Comparison of ENCODE assay signal across 12 cellular contexts in genomic region chr10:104639595-104640338, GRCh38. TPM values are rescaled to one million over a fixed set of nuclear protein-coding genes. Genes with fewer than 3 reads are reported as not detected.
A peak's percentile ranks its signal among the peaks of the same experiment; 100 is the strongest.
DNase-seq lines count a peak whose midpoint lies in the region; ATAC-seq, FAIRE-seq and TF ChIP-seq lines count a peak whose summit lies in the region.
"Had no signal": no experiment of that assay in that cellular context is flagged by ENCODE, and none has a peak within 500 bp of the region (broad histone marks: within the 10 kb centered on the region; RNA-seq: fewer than 3 reads in every experiment).

No MANE protein-coding gene starts in this region.

- intact Hi-C loops in right cardiac atrium (cut with DNase I): loop anchor here in 3 of 4 donors (5.0 to 10.0 kb wide), 2 partner anchors 273 to 285 kb away; no protein-coding TSS in a partner anchor
- intact Hi-C loops in left ventricle myocardium superior (cut with micrococcal nuclease): no loop called here
- intact Hi-C loops in transverse colon (cut with DNase I; ENCODE audit: low total_unique reads): no loop called here

- H3K4me3 ChIP-seq in right cardiac atrium (ENCODE audit: low read length) (peak overlapping the region; percentile 8), H1 (ENCODE audit: extremely low read depth in 1 of 4, insufficient read depth in 2 of 4, low read depth in 3 of 4, low read length in 4 of 4) (peak overlapping the region; percentile 50 to 71 (median 60)), muscle layer of duodenum (ENCODE audit: low read depth in 1 of 2, low read length in 2 of 2) (peak overlapping the region; percentile 23 to 75), transverse colon (peak overlapping the region in 3 of 4 donors; percentile 0 to 28 (median 9))
- H3K4me3 ChIP-seq: uterus had no signal

- H3K56ac ChIP-seq in H1 (replicated peaks; ENCODE audit: insufficient read length, low read depth, low read length): no peak overlapping the region

- no peaks in the 10 kb centered on the region for H3K9me3 ChIP-seq in right cardiac atrium (ENCODE audit: control insufficient read depth, low read length)
- no peaks in the 10 kb centered on the region for H3K9me3 ChIP-seq in H1 (ENCODE audit: insufficient read depth in 2 of 2, low read depth in 1 of 2, low read length in 1 of 2)
- H3K9me3 ChIP-seq in muscle layer of duodenum (ENCODE audit: control insufficient read depth in 1 of 2, low read length in 2 of 2): no peaks in the 10 kb centered on the region
- H3K9me3 ChIP-seq in transverse colon: no peaks in the 10 kb centered on the region
- H3K9me3 ChIP-seq: uterus had no signal

- H2BK15ac ChIP-seq in H1 (ENCODE audit: low read length): peak overlapping the region; percentile 92; the same call in 1 of the 2 replicates

- H2AK5ac ChIP-seq in H1 (ENCODE audit: low read depth, low read length): no peak overlapping the region

- peaks cover 16 to 37% (median 16%) of the 10 kb centered on the region in 3 donors for H3K27me3 Mint-ChIP-seq in immature natural killer cell (ENCODE audit: low read depth in 3 of 3)

- peaks cover 32% of the 10 kb centered on the region for H3K23me2 ChIP-seq in H1 (ENCODE audit: low read depth, low read length)

- TF ChIP-seq EP300 in H1 (IDR thresholded peaks at IDR 0.05; ENCODE audit: borderline replicate concordance in 1 of 2, low read depth in 2 of 2, low read length in 2 of 2) (no peak), transverse colon (IDR thresholded peaks at IDR 0.05; ENCODE audit: low read depth) (no peak)

- H2BK120ac ChIP-seq in H1 (replicated peaks; ENCODE audit: low read depth, low read length): no peak overlapping the region

- FAIRE-seq in H1 (lab: Jason Lieb, UNC): peak; percentile 42

- ATAC-seq in right cardiac atrium (no peak), left ventricle myocardium superior (no peak)
- ATAC-seq: left colon had no signal

- no peaks in the 10 kb centered on the region for H3K4me1 ChIP-seq in right cardiac atrium (ENCODE audit: control insufficient read depth, insufficient read depth, low read length)
- peaks cover 0 to 18% (median 7%) of the 10 kb centered on the region in 4 experiments; a peak in 4 of 7 replicates for H3K4me1 ChIP-seq in H1 (replicated peaks in 1 of 4; ENCODE audit: control insufficient read depth in 3 of 4, insufficient read depth in 4 of 4, low read length in 3 of 4)
- H3K4me1 ChIP-seq in muscle layer of duodenum (ENCODE audit: control insufficient read depth in 1 of 2, insufficient read depth in 2 of 2, low read length in 2 of 2): peaks cover 0 to 25% of the 10 kb centered on the region in 2 donors
- peaks cover 0 to 16% (median 2%) of the 10 kb centered on the region in 4 donors for H3K4me1 ChIP-seq in transverse colon

- CTCF ChIA-PET in H1 (lab: Charles Lee; ENCODE audit: partially characterized antibody): interaction anchor here (0.6 to 3.7 kb wide), 24 partner anchors 9 to 427 kb away, joined by 3 to 20 read pairs (median 4); no protein-coding TSS in a partner anchor

- H3K79me1 ChIP-seq in H1 (ENCODE audit: low read depth, low read length): no peaks in the 10 kb centered on the region

- H2BK12ac ChIP-seq in H1 (ENCODE audit: low read depth, low read length): peak overlapping the region; percentile 50; the same call in 1 of the 2 replicates

- H3K9me3 Mint-ChIP-seq in immature natural killer cell: peaks cover 0 to 2% (median 0%) of the 10 kb centered on the region in 6 donors

- H3K36me3 ChIP-seq in H1 (ENCODE audit: control insufficient read depth in 2 of 4, insufficient read depth in 4 of 4, low read length in 3 of 4) (peaks cover 0 to 4% (median 0%) of the 10 kb centered on the region in 4 experiments; a peak in 1 of 8 replicates), muscle layer of duodenum (ENCODE audit: control insufficient read depth in 1 of 2, insufficient read depth in 2 of 2, low read length in 2 of 2) (no peaks in the 10 kb centered on the region), transverse colon (no peaks in the 10 kb centered on the region)
- H3K36me3 ChIP-seq: uterus had no signal

- H2AFZ ChIP-seq in H1 (ENCODE audit: low read length): peak overlapping the region; percentile 63; the same call in 1 of the 2 replicates

- no peak overlapping the region for H2BK5ac ChIP-seq in H1 (ENCODE audit: low read depth, low read length)

- no peak overlapping the region for H3K4ac ChIP-seq in H1 (replicated peaks; ENCODE audit: insufficient read length, low read depth, low read length)

- no peak overlapping the region for H3K27ac Mint-ChIP-seq in immature natural killer cell

- no peak for TF ChIP-seq RAD21 in H1 (IDR thresholded peaks at IDR 0.05 in 1 of 2, conservative IDR thresholded peaks at IDR 0.05 in 1 of 2; ENCODE audit: low read depth in 2 of 2, low read length in 2 of 2)

- no peak overlapping the region for H2BK20ac ChIP-seq in H1 (ENCODE audit: low read length)

- no peaks in the 10 kb centered on the region for H3K27me3 ChIP-seq in right cardiac atrium (ENCODE audit: control insufficient read depth, insufficient read depth)
- peaks cover 33 to 69% (median 64%) of the 10 kb centered on the region in 4 experiments for H3K27me3 ChIP-seq in H1 (replicated peaks in 1 of 4; ENCODE audit: control insufficient read depth in 3 of 4, extremely low read depth in 1 of 4, insufficient read depth in 3 of 4, low read length in 3 of 4)
- peaks cover 14% of the 10 kb centered on the region for H3K27me3 ChIP-seq in muscle layer of duodenum (ENCODE audit: low read depth, low read length)
- peaks cover 71% of the 10 kb centered on the region for H3K27me3 ChIP-seq in transverse colon

- no peak overlapping the region for H3K9ac ChIP-seq in H1 (replicated peaks in 1 of 4; ENCODE audit: extremely low read depth in 1 of 4, low read depth in 3 of 4, low read length in 3 of 4)

- peaks cover 0 to 6% of the 10 kb centered on the region in 2 donors for H3K4me1 Mint-ChIP-seq in immature natural killer cell

- H3K27ac ChIP-seq in right cardiac atrium (ENCODE audit: low read length): no peak overlapping the region
- no peak overlapping the region for H3K27ac ChIP-seq in H1 (ENCODE audit: low read depth, low read length)
- no peak overlapping the region for H3K27ac ChIP-seq in muscle layer of duodenum (ENCODE audit: low read length)
- H3K27ac ChIP-seq in transverse colon: no peak overlapping the region
- H3K27ac ChIP-seq: uterus had no signal

- no peak overlapping the region for H3K14ac ChIP-seq in H1 (ENCODE audit: insufficient read length)

- POLR2A ChIA-PET in H1 (lab: Charles Lee; ENCODE audit: partially characterized antibody): interaction anchor here (0.9 to 1.0 kb wide), 2 partner anchors 100 to 242 kb away, joined by 3 read pairs; no protein-coding TSS in a partner anchor

- TF ChIP-seq POLR2A in H1 (IDR thresholded peaks at IDR 0.05; ENCODE audit: control extremely low read depth in 1 of 2, low read depth in 2 of 2, low read length in 2 of 2) (no peak), transverse colon (IDR thresholded peaks at IDR 0.05) (no peak)

- peak overlapping the region; percentile 69 for H4K8ac ChIP-seq in H1 (ENCODE audit: extremely low read depth, insufficient read depth, low read length)

- DNase-seq in right cardiac atrium (peak in 1 of 3 donors; percentile 38), left ventricle myocardium superior (no peak), H1 (ENCODE audit: low read depth in 1 of 2, low spot score in 2 of 2) (peak in 1 of 2 experiments; percentile 59), transverse colon (no peak), immature natural killer cell (no peak), NCI-H1105 treated with DMSO at 0.1 percent for 48 hours (lab: John Stamatoyannopoulos, UW) (no peak), mesenteric fat pad (ENCODE audit: low spot score) (no peak)
- DNase-seq: left colon, NCI-H2029, uterus had no signal

- no peak overlapping the region for H4K5ac ChIP-seq in H1 (ENCODE audit: insufficient read length, low read depth, low read length)

- H3K4me2 ChIP-seq in H1 (ENCODE audit: insufficient read depth in 1 of 2, low read depth in 2 of 2, low read length in 2 of 2): peak overlapping the region; percentile 69 to 98

- no peak overlapping the region for H3K4me3 Mint-ChIP-seq in immature natural killer cell

- in situ Hi-C loops in transverse colon (cut with MboI; ENCODE audit: low pct_ligation_motif_present in 1 of 4, low pct_unique_long_range_greater_than_20kb in 1 of 4, low sequenced_read_pairs in 3 of 4): no loop called here

- H3K79me2 ChIP-seq in H1 (ENCODE audit: control insufficient read depth in 1 of 2, insufficient read depth in 2 of 2, low read length in 2 of 2): no peaks in the 10 kb centered on the region

- no peaks in the 10 kb centered on the region for H4K20me1 ChIP-seq in H1 (replicated peaks in 1 of 2; ENCODE audit: control insufficient read depth in 1 of 2, insufficient read depth in 2 of 2, low read length in 2 of 2)

- no peaks in the 10 kb centered on the region for H3K36me3 Mint-ChIP-seq in immature natural killer cell

- whole genome bisulfite sequencing in right cardiac atrium: 1% methylated on average over 40 of the region's 40 CpGs
- 5% methylated on average over 37 of the region's 40 CpGs; no CpG with 5 or more reads in 1 of the 2 experiments for WGBS in H1 (ENCODE audit: extremely low coverage in 1 of 2, insufficient coverage in 1 of 2, insufficient read length in 1 of 2, insufficient replicate concordance in 2 of 2, low coverage in 1 of 2, low lambda C conversion rate in 2 of 2, missing lambda C conversion rate in 1 of 2), 2 experiments
- 8 to 15% methylated on average over 6 to 39 of the region's 40 CpGs for WGBS in transverse colon (ENCODE audit: low coverage in 1 of 2), 2 donors

- no peak overlapping the region for H3K23ac ChIP-seq in H1 (ENCODE audit: insufficient read length)

- no peak overlapping the region for H4K91ac ChIP-seq in H1 (replicated peaks; ENCODE audit: insufficient read length, low read length)

- TF ChIP-seq CTCF in H1 (IDR thresholded peaks at IDR 0.05; ENCODE audit: control extremely low read depth in 1 of 3, insufficient read depth in 1 of 3, low read depth in 1 of 3, low read length in 3 of 3) (no peak), transverse colon (IDR thresholded peaks at IDR 0.05) (no peak)

- peak overlapping the region; percentile 90 for H3K18ac ChIP-seq in H1 (ENCODE audit: extremely low read depth, low read length)

TF ChIP-seq in H1, 55 proteins besides CTCF, POLR2A, EP300 and RAD21 (continues in another document):
- no peak for TF ChIP-seq YY1 (IDR thresholded peaks at IDR 0.05; ENCODE audit: low read depth, low read length)

RNA-seq across cellular contexts. Expression of gene SORCS3, which starts 1.3 kb away (rescaled TPM):
- total RNA-seq in right cardiac atrium (under 1 TPM in 2 of 4 donors, not detected in 2; 0.03 to 0.11 TPM), left ventricle myocardium superior (0.10 TPM), transverse colon (under 1 TPM in 2 of 4 donors, not detected in 2; 0.14 to 0.32 TPM), mesenteric fat pad (not detected)
- polyA plus RNA-seq in right cardiac atrium (0.07 TPM), H1 (2011; rRNA removed) (0.25 and 0.26 TPM in 2 replicates), immature natural killer cell (not detected)
- total RNA-seq in H1 (2021; fragmentation: NEBNext Ultra II Directional; extraction: Animal tissue kit (Norgen Biotek cat#: 25700)): 0.82 and 0.88 TPM in 2 replicates
- 0.32 TPM for polyA plus RNA-seq in H1 (2011; cell fraction: cytosol; rRNA removed)
- polyA plus RNA-seq in H1 (2011; cell fraction: nucleus; rRNA removed): 0.67 TPM
- 0.20 to 0.30 TPM (median 0.27 TPM) in 4 replicates for polyA plus RNA-seq in H1 (2012, experiment 1 of 2)
- not detected for polyA plus RNA-seq in H1 (2012, experiment 2 of 2)
- polyA plus RNA-seq in H1 (2013, experiment 1 of 2): 0.49 TPM
- 0.52 TPM for polyA plus RNA-seq in H1 (2013, experiment 2 of 2)
- 0.80 and 1.5 TPM in 2 replicates for polyA minus RNA-seq in H1 (2011; rRNA and poly(A)+ RNA removed)
- polyA minus RNA-seq in H1 (2011; cell fraction: cytosol; rRNA and poly(A)+ RNA removed): 0.73 TPM
- 1.9 TPM for polyA minus RNA-seq in H1 (2011; cell fraction: nucleus; rRNA and poly(A)+ RNA removed)
- polyA plus RNA-seq: BJ had no signal

Comparison
In these comparisons a context has a peak if more than half of its experiments do, and no peak if none do; other contexts are left out.
1. intact Hi-C loops: an anchor here in right cardiac atrium (5.0 to 10.0 kb wide); none called in left ventricle myocardium superior and transverse colon.
2. H3K4me3 ChIP-seq: peak in every context shown above with its lines; median percentile 60 in H1; 49 in muscle layer of duodenum; 9 in transverse colon; 8 in right cardiac atrium.